In the genomic region with DNA sequence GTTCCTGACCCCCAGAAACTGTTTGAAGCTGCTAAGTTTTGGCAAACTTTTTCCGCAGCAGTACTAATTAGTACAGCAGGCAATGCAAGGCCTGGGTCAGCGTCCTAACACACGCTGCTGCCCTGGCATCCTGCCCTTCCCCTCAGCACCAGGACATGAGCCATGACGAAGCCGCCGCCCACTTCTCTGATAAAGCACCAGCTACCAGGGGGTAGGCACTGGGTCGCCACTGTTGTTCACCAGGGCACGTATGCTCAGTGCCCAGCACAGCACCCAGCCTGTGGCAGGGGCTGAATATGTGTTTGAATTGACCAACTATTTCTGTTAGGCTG, we compare ENCODE assay signal across 20 cellular contexts. TPM values are rescaled to one million over a fixed set of nuclear protein-coding genes. Genes with fewer than 3 reads are reported as not detected.
DNase-seq lines count a peak whose midpoint lies in the region; ATAC-seq and TF ChIP-seq lines count a peak whose summit lies in the region.
"Had no signal": no experiment of that assay in that cellular context is flagged by ENCODE, and none has a peak within 500 bp of the region (broad histone marks: within the 10 kb centered on the region; RNA-seq: fewer than 3 reads in every experiment).

No MANE protein-coding gene starts in this region.

- intact Hi-C loops in IMR-90 (cut with micrococcal nuclease) (no loop called here), spleen (cut with DNase I; ENCODE audit: low total_unique reads) (no loop called here), PC-9 (cut with micrococcal nuclease; ENCODE audit: unreplicated experiment) (no loop called here)

- H3K18ac ChIP-seq in IMR-90 (ENCODE audit: low read depth, low read length), result no peak overlapping the region

- H3K4me3 ChIP-seq in IMR-90 (ENCODE audit: insufficient read depth, low read depth, low read length) (no peak overlapping the region), choroid plexus epithelial cell (ENCODE audit: low read depth, low read length) (no peak overlapping the region), liver (ENCODE audit: low read depth in 1 of 3, low read length in 3 of 3) (no peak overlapping the region), spleen (no peak overlapping the region), PC-9 (no peak overlapping the region)
- H3K4me3 ChIP-seq: colonic mucosa had no signal

- H3K79me1 ChIP-seq in IMR-90 (ENCODE audit: low read depth in 1 of 2, low read length in 2 of 2), result no peaks in the 10 kb centered on the region

- POLR2A ChIA-PET in IMR-90 (lab: Charles Lee; ENCODE audit: unreplicated experiment), result no interaction called here
- POLR2A ChIA-PET in PC-9 (lab: Charles Lee; ENCODE audit: unreplicated experiment), result no interaction called here

- H2BK20ac ChIP-seq in IMR-90 (ENCODE audit: low read depth, low read length), result no peak overlapping the region

- no peaks in the 10 kb centered on the region for H3K9me2 ChIP-seq in PC-9 (ENCODE audit: insufficient read depth)

- ATAC-seq in IMR-90 (ENCODE audit: low read depth), result no peak
- ATAC-seq in HG02678 (IDR thresholded peaks at IDR 0.05; ENCODE audit: unreplicated experiment), result no peak
- ATAC-seq in GM21367 (IDR thresholded peaks at IDR 0.05; ENCODE audit: unreplicated experiment), result no peak
- ATAC-seq: esophagus mucosa, left colon had no signal

- BruUV-seq in IMR-90 (replicated peaks; lab: Mats Ljungman, UMichigan) (no TSS peak), PC-9 (replicated peaks; lab: Mats Ljungman, UMichigan) (no TSS peak)

- no peak overlapping the region for H2BK120ac ChIP-seq in IMR-90 (ENCODE audit: low read depth, low read length)

- H3K4me1 ChIP-seq in IMR-90 (ENCODE audit: control insufficient read depth, insufficient read depth, low read length) (no peaks in the 10 kb centered on the region), liver (ENCODE audit: control insufficient read depth in 4 of 4, insufficient read depth in 4 of 4, low read length in 3 of 4) (peaks cover 1 to 12% (median 10%) of the 10 kb centered on the region in 4 donors), spleen (peaks cover 14 to 85% (median 44%) of the 10 kb centered on the region in 6 donors), PC-9 (replicated peaks; ENCODE audit: insufficient read depth) (no peaks in the 10 kb centered on the region)
- H3K4me1 ChIP-seq: colonic mucosa had no signal

- no peaks in the 10 kb centered on the region for H3K9me1 ChIP-seq in IMR-90 (ENCODE audit: insufficient read depth, low read length)

- H2BK15ac ChIP-seq in IMR-90 (ENCODE audit: low read depth, low read length), result no peak overlapping the region

- no peaks in the 10 kb centered on the region for H3F3A ChIP-seq in PC-9 (ENCODE audit: insufficient read depth, low read depth)

- no peak overlapping the region for H2AFZ ChIP-seq in IMR-90 (replicated peaks; ENCODE audit: low read length, poor library complexity)
- no peak overlapping the region for H2AFZ ChIP-seq in PC-9

- H3K27me3 ChIP-seq in IMR-90 (ENCODE audit: control insufficient read depth, insufficient read depth, low read length) (no peaks in the 10 kb centered on the region), liver (ENCODE audit: control insufficient read depth in 4 of 4, insufficient read depth in 4 of 4, low read length in 3 of 4) (no peaks in the 10 kb centered on the region), spleen (replicated peaks in 1 of 7) (no peaks in the 10 kb centered on the region), PC-9 (ENCODE audit: insufficient read depth, low read depth) (no peaks in the 10 kb centered on the region)
- H3K27me3 ChIP-seq: colonic mucosa had no signal

- H3K23ac ChIP-seq in IMR-90 (ENCODE audit: low read depth, low read length), result no peak overlapping the region

- TF ChIP-seq POLR2A in IMR-90 (IDR thresholded peaks at IDR 0.05; ENCODE audit: low read depth, low read length) (no peak), spleen (IDR thresholded peaks at IDR 0.05) (no peak)

- TF ChIP-seq RAD21 in IMR-90 (IDR thresholded peaks at IDR 0.05; ENCODE audit: low read length), result no peak
- no peak for TF ChIP-seq RAD21 in liver (IDR thresholded peaks at IDR 0.05)

- TF ChIP-seq CTCF in IMR-90 (conservative IDR thresholded peaks at IDR 0.05; ENCODE audit: low read depth, low read length) (no peak), choroid plexus epithelial cell (conservative IDR thresholded peaks at IDR 0.05; ENCODE audit: low read depth, low read length) (no peak), liver (IDR thresholded peaks at IDR 0.05; ENCODE audit: low read depth, low read length, missing input control) (no peak), spleen (IDR thresholded peaks at IDR 0.05 in 8 of 11, conservative IDR thresholded peaks at IDR 0.05 in 3 of 11) (no peak), PC-9 (conservative IDR thresholded peaks at IDR 0.05) (no peak)

- H3K36me3 ChIP-seq in IMR-90 (ENCODE audit: control insufficient read depth, insufficient read depth, low read length) (no peaks in the 10 kb centered on the region), liver (ENCODE audit: control insufficient read depth in 4 of 4, insufficient read depth in 3 of 4, low read depth in 1 of 4, low read length in 3 of 4) (peaks cover 0 to 3% (median 0%) of the 10 kb centered on the region in 4 donors), spleen (peaks cover 0 to 93% (median 0%) of the 10 kb centered on the region in 6 donors), PC-9 (ENCODE audit: low read depth) (no peaks in the 10 kb centered on the region)
- H3K36me3 ChIP-seq: colonic mucosa had no signal

- H4K20me1 ChIP-seq in IMR-90 (ENCODE audit: insufficient read depth, low read length), result no peaks in the 10 kb centered on the region
- no peaks in the 10 kb centered on the region for H4K20me1 ChIP-seq in PC-9 (ENCODE audit: insufficient read depth)

- in situ Hi-C loops in IMR-90 (cut with MboI; ENCODE audit: low sequenced_read_pairs), result no loop called here

- no peak overlapping the region for H3K9ac ChIP-seq in IMR-90 (ENCODE audit: low read depth, low read length)
- H3K9ac ChIP-seq in liver (ENCODE audit: low read depth in 1 of 2, low read length in 2 of 2), result no peak overlapping the region

- no peak overlapping the region for H4K91ac ChIP-seq in IMR-90 (ENCODE audit: insufficient read depth, low read depth, low read length)

- H3K27ac ChIP-seq in IMR-90 (ENCODE audit: insufficient read depth, low read length) (no peak overlapping the region), liver (ENCODE audit: low read depth in 1 of 2, low read length in 2 of 2) (peak overlapping the region; percentile 36 to 55), spleen (peak overlapping the region in 7 of 8 donors; percentile 15 to 94 (median 86)), PC-9 (no peak overlapping the region)
- H3K27ac ChIP-seq: colonic mucosa had no signal

- no peak overlapping the region for H3K56ac ChIP-seq in IMR-90 (ENCODE audit: extremely low read depth, insufficient read depth, low read length)

- no peak overlapping the region for H4K8ac ChIP-seq in IMR-90 (ENCODE audit: low read depth in 2 of 2, low read length in 2 of 2)

- no peaks in the 10 kb centered on the region for H3K9me3 ChIP-seq in IMR-90 (ENCODE audit: control insufficient read depth, insufficient read depth, low read length)
- no peaks in the 10 kb centered on the region for H3K9me3 ChIP-seq in liver (ENCODE audit: control insufficient read depth in 4 of 4, low read length in 3 of 4)
- H3K9me3 ChIP-seq in spleen, result no peaks in the 10 kb centered on the region
- H3K9me3 ChIP-seq in PC-9 (ENCODE audit: insufficient read depth, low read depth), result no peaks in the 10 kb centered on the region
- H3K9me3 ChIP-seq: colonic mucosa had no signal

- DNase-seq in IMR-90 (no peak), choroid plexus epithelial cell (ENCODE audit: low read depth) (peak; percentile 10), spleen (peak; percentile 81), NCI-H526 treated with DMSO at 0.1 percent for 48 hours (lab: John Stamatoyannopoulos, UW) (no peak), PC-9 (no peak)
- DNase-seq: activated CD4-positive, alpha-beta T cell treated with anti-CD3 and anti-CD28 coated beads for 4 hours; AML-193; colonic mucosa; hippocampal formation; MM.1S; NCI-H1930; NCI-H69; nephron progenitor cell; RPMI8226; T-helper 2 cell had no signal

- H2AK9ac ChIP-seq in IMR-90 (replicated peaks; ENCODE audit: low read depth, low read length, poor library complexity), result peak overlapping the region; percentile 58

- CTCF ChIA-PET in IMR-90 (lab: Yijun Ruan, JAX) (no interaction called here), PC-9 (lab: Charles Lee) (no interaction called here)

- no peak overlapping the region for H2BK5ac ChIP-seq in IMR-90 (ENCODE audit: low read depth, low read length, poor library complexity, severe bottlenecking)

- H3K4ac ChIP-seq in IMR-90 (ENCODE audit: low read depth, low read length), result no peak overlapping the region

- dilution Hi-C loops in IMR-90 (cut with HindIII; ENCODE audit: low sequenced_read_pairs, unreplicated experiment), result no loop called here

- H3K14ac ChIP-seq in IMR-90 (replicated peaks; ENCODE audit: low read depth, low read length), result no peak overlapping the region

- WGBS in IMR-90 (ENCODE audit: extremely low coverage in 2 of 2, insufficient read length in 1 of 2), 2 experiments, result 58% methylated on average over 3 of the region's 8 CpGs; no CpG with 5 or more reads in 1 of the 2 experiments
- WGBS in liver, result 48% methylated on average over 8 of the region's 8 CpGs
- 55 to 83% (median 69%) methylated on average over 3 to 8 of the region's 8 CpGs for WGBS in spleen, 5 donors

- no peak overlapping the region for H2AK5ac ChIP-seq in IMR-90 (ENCODE audit: low read depth, low read length)

- H3K79me2 ChIP-seq in PC-9 (ENCODE audit: low read depth), result no peaks in the 10 kb centered on the region

- no peak overlapping the region for H4K5ac ChIP-seq in IMR-90 (ENCODE audit: low read depth, low read length)

- H3K4me2 ChIP-seq in IMR-90 (ENCODE audit: low read depth, low read length), result no peak overlapping the region
- no peak overlapping the region for H3K4me2 ChIP-seq in PC-9

TF ChIP-seq in IMR-90, 13 proteins besides CTCF, POLR2A, EP300 and RAD21 (continues in another document):
- TF ChIP-seq NFE2L2 (IDR thresholded peaks at IDR 0.05; ENCODE audit: low read depth, low read length) (no peak), MAZ (IDR thresholded peaks at IDR 0.05; ENCODE audit: borderline replicate concordance, low read depth, low read length) (no peak), RCOR1 (IDR thresholded peaks at IDR 0.05; ENCODE audit: insufficient replicate concordance, low read length) (no peak)

TF ChIP-seq in liver, 16 proteins besides CTCF, POLR2A, EP300 and RAD21:
- peak in 1 of 2 donors; percentile 27 for TF ChIP-seq RXRA (IDR thresholded peaks at IDR 0.05)
- TF ChIP-seq FOXA1 (IDR thresholded peaks at IDR 0.05), result no peak
- TF ChIP-seq NR2F2 (IDR thresholded peaks at IDR 0.05), result peak; percentile 58
- TF ChIP-seq HNF4A (conservative IDR thresholded peaks at IDR 0.05), result no peak

RNA-seq across cellular contexts. Expression of gene CHST15, which starts 59.5 kb away (rescaled TPM):
- 0.18 and 0.28 TPM in 2 replicates for total RNA-seq in IMR-90 (2012; rRNA removed)
- 0.10 and 0.14 TPM in 2 replicates for polyA plus RNA-seq in IMR-90 (2012; rRNA removed)
- 0.02 and 0.08 TPM in 2 replicates for polyA plus RNA-seq in IMR-90 (2012; cell fraction: cytosol; rRNA removed)
- polyA plus RNA-seq in IMR-90 (2012; cell fraction: nucleus; rRNA removed; ENCODE audit: low replicate concordance), result 0.12 and 0.18 TPM in 2 replicates
- 10 to 100 TPM in 1 of 2 donors, 1 to 10 TPM in 1; 5.8 to 16.5 TPM for total RNA-seq in liver
- 1 to 10 TPM; 2.9 to 7.1 TPM for polyA plus RNA-seq in liver
- 100 to 1,000 TPM in 6 of 7 donors, 10 to 100 TPM in 1; 78.3 to 133 (median 107) TPM for total RNA-seq in spleen
- 10 to 100 TPM in 1 of 3 donors, 1 to 10 TPM in 2; 6.1 to 10.6 (median 6.3) TPM for polyA plus RNA-seq in spleen
- total RNA-seq in PC-9 (2021), result 23.8 and 24.6 TPM in 2 replicates

Comparison
In these comparisons a context has a peak if more than half of its experiments do, and no peak if none do; other contexts are left out.
1. DNase-seq: peak in choroid plexus epithelial cell (single experiment) and spleen (single experiment); none in IMR-90 (single experiment), NCI-H526 treated with DMSO at 0.1 percent for 48 hours (single experiment) and PC-9 (0 of 2).
2. H3K27ac ChIP-seq: peak in liver (2 of 2) and spleen (7 of 8); none in IMR-90 (single experiment) and PC-9 (single experiment).